ENCODE assay signal across 1 cellular context in genomic region chr9:4111233-4112000, GRCh38.
TF ChIP-seq lines count a peak whose summit lies in the region.

No MANE protein-coding gene starts in this region.

TF ChIP-seq in GM12878, 131 proteins besides CTCF, POLR2A, EP300 and RAD21 (continued from another document):
- TF ChIP-seq ATF2 (IDR thresholded peaks at IDR 0.05; ENCODE audit: low read length) (no peak), FOS (IDR thresholded peaks at IDR 0.05; ENCODE audit: borderline replicate concordance, extremely low read depth, insufficient read length) (no peak), IRF4 (IDR thresholded peaks at IDR 0.05; ENCODE audit: low read depth, low read length) (no peak), KLF5 (IDR thresholded peaks at IDR 0.05; ENCODE audit: partially characterized antibody) (no peak), TARDBP (IDR thresholded peaks at IDR 0.05; ENCODE audit: borderline replicate concordance) (no peak), ZBTB11 (CRISPR knock-in tag; IDR thresholded peaks at IDR 0.05) (no peak), SIN3A (IDR thresholded peaks at IDR 0.05; ENCODE audit: low read depth, low read length) (no peak)
